1 cellular context compared by ENCODE assay signal in genomic region chr5:118592678-118593328, GRCh38.
TF ChIP-seq lines count a peak whose summit lies in the region.

No MANE protein-coding gene starts in this region.

TF ChIP-seq in H1, 55 proteins besides CTCF, POLR2A, EP300 and RAD21:
- peak; percentile 36; the same call in 1 of the 2 replicates for TF ChIP-seq YY1 (IDR thresholded peaks at IDR 0.05; ENCODE audit: low read depth, low read length)
- TF ChIP-seq KDM4A (IDR thresholded peaks at IDR 0.05; ENCODE audit: low read depth, low read length, severe bottlenecking) = no peak
- no peak for TF ChIP-seq KDM5A (IDR thresholded peaks at IDR 0.05; ENCODE audit: low read length)
- TF ChIP-seq, protein P1, sequence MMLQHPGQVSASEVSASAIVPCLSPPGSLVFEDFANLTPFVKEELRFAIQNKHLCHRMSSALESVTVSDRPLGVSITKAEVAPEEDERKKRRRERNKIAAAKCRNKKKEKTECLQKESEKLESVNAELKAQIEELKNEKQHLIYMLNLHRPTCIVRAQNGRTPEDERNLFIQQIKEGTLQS (IDR thresholded peaks at IDR 0.05; ENCODE audit: insufficient read depth, low read depth, low read length) = no peak
- peak; percentile 84 for TF ChIP-seq MAFK (IDR thresholded peaks at IDR 0.05; ENCODE audit: low read depth, low read length)
